ENCODE assay signal across 19 cellular contexts in the genomic region with DNA sequence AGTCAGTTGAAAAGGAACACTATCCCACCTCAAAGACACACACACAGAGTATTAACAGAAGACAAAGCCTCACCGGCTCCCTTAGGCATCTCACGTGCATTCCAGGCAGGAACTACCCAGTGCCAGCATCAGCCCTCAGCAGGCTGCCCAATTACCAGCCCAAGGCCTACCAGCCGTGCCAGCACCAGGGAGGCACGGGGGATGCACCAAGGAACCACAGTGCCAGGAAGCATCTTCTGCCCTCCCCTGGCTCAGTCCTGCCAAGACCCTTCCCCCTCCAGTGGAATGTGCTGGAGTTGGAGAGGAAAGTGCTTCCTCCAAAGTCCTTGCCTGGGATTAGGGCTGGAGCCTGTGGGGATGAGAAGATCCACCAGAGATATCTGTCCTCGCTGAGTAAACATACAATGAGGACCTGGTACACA. TPM values are rescaled to one million over a fixed set of nuclear protein-coding genes. Genes with fewer than 3 reads are reported as not detected.
DNase-seq lines count a peak whose midpoint lies in the region; FAIRE-seq and TF ChIP-seq lines count a peak whose summit lies in the region.
"Had no signal": no experiment of that assay in that cellular context is flagged by ENCODE, and none has a peak within 500 bp of the region (broad histone marks: within the 10 kb centered on the region; RNA-seq: fewer than 3 reads in every experiment).

No MANE protein-coding gene starts in this region.

- H2AFZ ChIP-seq in keratinocyte (ENCODE audit: control insufficient read depth, low read length): no peak overlapping the region

- H3K27ac Mint-ChIP-seq in HFFc6: peak overlapping the region; percentile 79
- H3K27ac Mint-ChIP-seq: activated T-helper 2 cell treated with anti-CD3 and anti-CD28 coated beads, Interferon-gamma antibody, Interleukin-2, Interleukin-4, amounts not matched to agents 10 μg/mL and 5 μg/mL and 100 μg/mL, durations not matched to agents 14 hours and 24 hours and 36 hours had no signal

- intact Hi-C loops in uterus (cut with DNase I; ENCODE audit: low total_unique reads): no loop called here

- no peaks in the 10 kb centered on the region for H3K9me1 ChIP-seq in keratinocyte (ENCODE audit: control insufficient read depth, extremely low read depth, insufficient read depth, low read length)

- TF ChIP-seq CTCF in 22Rv1 (IDR thresholded peaks at IDR 0.05) (no peak), HFFc6 (IDR thresholded peaks at IDR 0.05) (no peak), VCaP (conservative IDR thresholded peaks at IDR 0.05) (no peak), keratinocyte (optimal IDR thresholded peaks at IDR 0.05 in 1 of 3, IDR thresholded peaks at IDR 0.05 in 1 of 3, conservative IDR thresholded peaks at IDR 0.05 in 1 of 3; ENCODE audit: extremely low read depth in 1 of 3, insufficient read depth in 2 of 3, low read length in 3 of 3) (no peak), uterus (IDR thresholded peaks at IDR 0.05) (no peak)

- dilution Hi-C loops in keratinocyte (cut with MboI; ENCODE audit: extremely low pct_ligation_motif_present, low sequenced_read_pairs): no loop called here

- H3K4me3 ChIP-seq in keratinocyte (ENCODE audit: control insufficient read depth in 2 of 3, extremely low read depth in 1 of 3, insufficient read depth in 2 of 3, low read depth in 1 of 3, low read length in 3 of 3) (no peak overlapping the region), uterus (no peak overlapping the region)
- H3K4me3 ChIP-seq: ascending aorta, esophagus squamous epithelium, left ventricle myocardium inferior, thyroid gland had no signal

- no peaks in the 10 kb centered on the region for H3K36me3 ChIP-seq in keratinocyte (ENCODE audit: control insufficient read depth in 2 of 2, extremely low read depth in 1 of 2, insufficient read depth in 2 of 2, low read length in 2 of 2)
- no peaks in the 10 kb centered on the region for H3K36me3 ChIP-seq in uterus
- H3K36me3 ChIP-seq: ascending aorta, esophagus squamous epithelium, left ventricle myocardium inferior, thyroid gland had no signal

- H3K27ac ChIP-seq in 22Rv1 (peak overlapping the region; percentile 86), VCaP (peak overlapping the region; percentile 66), keratinocyte (ENCODE audit: control insufficient read depth, insufficient read depth, low read length) (peak overlapping the region; percentile 25), uterus (no peak overlapping the region)
- H3K27ac ChIP-seq: ascending aorta, esophagus squamous epithelium, left ventricle myocardium inferior, thyroid gland had no signal

- no peaks in the 10 kb centered on the region for H4K20me1 ChIP-seq in keratinocyte (ENCODE audit: control insufficient read depth, extremely low read depth, insufficient read depth, low read length)

- no peaks in the 10 kb centered on the region for H3K9me3 Mint-ChIP-seq in HFFc6
- H3K9me3 Mint-ChIP-seq: activated T-helper 2 cell treated with anti-CD3 and anti-CD28 coated beads, Interferon-gamma antibody, Interleukin-2, Interleukin-4, amounts not matched to agents 10 μg/mL and 5 μg/mL and 100 μg/mL, durations not matched to agents 14 hours and 24 hours and 36 hours had no signal

- H3K4me1 Mint-ChIP-seq in HFFc6 (ENCODE audit: low read depth): peaks cover 30% of the 10 kb centered on the region

- DNase-seq in HFFc6 (no peak), keratinocyte (ENCODE audit: low read depth, low spot score) (no peak), uterus (no peak), NCI-H2227 (lab: John Stamatoyannopoulos, UW; ENCODE audit: unreplicated experiment) (no peak), KG1 (lab: John Stamatoyannopoulos, UW) (no peak), T-helper 1 cell (no peak)
- DNase-seq: activated CD8-positive, alpha-beta memory T cell treated with anti-CD3 and anti-CD28 coated beads for 24 hours; Calu3; esophagus squamous epithelium; hypothalamus; left ventricle myocardium inferior; NCI-H1105 treated with DMSO at 0.1 percent for 48 hours; NCI-H345; stimulated activated CD4-positive, alpha-beta T cell treated with anti-CD3 and anti-CD28 coated beads, Interleukin-2, amount 100 ng/mL, for 48 hours; thyroid gland had no signal

- H3K27me3 Mint-ChIP-seq in HFFc6 (ENCODE audit: insufficient read depth): peaks cover 4% of the 10 kb centered on the region

- peak; percentile 9 for FAIRE-seq in keratinocyte (lab: Jason Lieb, UNC)

- H3K4me3 Mint-ChIP-seq in HFFc6: no peak overlapping the region

- H3K4me2 ChIP-seq in keratinocyte (ENCODE audit: control insufficient read depth, extremely low read depth, insufficient read depth, low read depth, low read length): peak overlapping the region; percentile 55

- H3K27me3 ChIP-seq in keratinocyte (ENCODE audit: control insufficient read depth, extremely low read depth, insufficient read depth, low read length) (no peaks in the 10 kb centered on the region), uterus (no peaks in the 10 kb centered on the region)
- H3K27me3 ChIP-seq: ascending aorta, esophagus squamous epithelium, thyroid gland had no signal

- no peaks in the 10 kb centered on the region for H3K79me2 ChIP-seq in keratinocyte (ENCODE audit: control insufficient read depth, insufficient read depth, low read length)

- H3K9me3 ChIP-seq in keratinocyte (ENCODE audit: control insufficient read depth, low read depth, low read length) (no peaks in the 10 kb centered on the region), uterus (no peaks in the 10 kb centered on the region)
- H3K9me3 ChIP-seq: ascending aorta, esophagus squamous epithelium, left ventricle myocardium inferior, thyroid gland had no signal

- H3K36me3 Mint-ChIP-seq in HFFc6 (ENCODE audit: low read depth): no peaks in the 10 kb centered on the region

- TF ChIP-seq POLR2A in uterus (IDR thresholded peaks at IDR 0.05): no peak

- H3K9ac ChIP-seq in keratinocyte (ENCODE audit: control insufficient read depth, extremely low read depth, insufficient read depth, low read length): peak overlapping the region; percentile 41

- H3K4me1 ChIP-seq in keratinocyte (ENCODE audit: control insufficient read depth, extremely low read depth, insufficient read depth, low read length) (peaks cover 55% of the 10 kb centered on the region), uterus (no peaks in the 10 kb centered on the region)
- H3K4me1 ChIP-seq: ascending aorta, left ventricle myocardium inferior, thyroid gland had no signal

RNA-seq across cellular contexts. Expression of gene KRT19, which starts 11.0 kb away (rescaled TPM):
- total RNA-seq in HFFc6 (2021; fragmentation: NEBNext Ultra II Directional; extraction: Animal tissue kit (Norgen Biotek cat#: 25700)): 100 to 1,000 TPM in 2 of 6 experiments, 10 to 100 TPM in 4; 45.7 to 244 (median 50.6) TPM
- 29.7 to 60.4 TPM (median 35.5 TPM) in 3 replicates for polyA plus RNA-seq in keratinocyte
- 8.6 TPM for polyA plus RNA-seq in keratinocyte (2011; ENCODE audit: low read depth)
- 22.7 and 31.3 TPM in 2 replicates for polyA plus RNA-seq in keratinocyte (2011; cell fraction: cytosol; rRNA removed)
- 39.4 and 46.1 TPM in 2 replicates for polyA plus RNA-seq in keratinocyte (2011; cell fraction: nucleus; rRNA removed)
- polyA plus RNA-seq in keratinocyte (2012; ENCODE audit: low replicate concordance): 4.1 and 67.7 TPM in 2 replicates
- polyA minus RNA-seq in keratinocyte: 27.5 to 67.0 TPM (median 34.9 TPM) in 3 replicates
- polyA minus RNA-seq in keratinocyte (2011; cell fraction: cytosol; rRNA and poly(A)+ RNA removed): 44.3 TPM
- polyA minus RNA-seq in keratinocyte (2011; cell fraction: nucleus; rRNA and poly(A)+ RNA removed): 14.4 and 24.6 TPM in 2 replicates
- 100 to 1,000 TPM in 2 of 4 donors, 10 to 100 TPM in 1, under 1 TPM in 1; 0.88 to 120 (median 77.2) TPM for total RNA-seq in uterus
- total RNA-seq: activated T-helper 2 cell treated with anti-CD3 and anti-CD28 coated beads, Interferon-gamma antibody, Interleukin-2, Interleukin-4, amounts not matched to agents 10 μg/mL and 5 μg/mL and 100 μg/mL, durations not matched to agents 14 hours and 24 hours and 36 hours had no signal

RNA-seq across cellular contexts. Expression of gene KRT15, which starts 20.4 kb away (rescaled TPM):
- total RNA-seq in HFFc6 (2021; fragmentation: NEBNext Ultra II Directional; extraction: Animal tissue kit (Norgen Biotek cat#: 25700)): 1 to 10 TPM; 5.0 to 8.6 (median 6.9) TPM
- 505 to 838 TPM (median 729 TPM) in 3 replicates for polyA plus RNA-seq in keratinocyte
- 432 TPM for polyA plus RNA-seq in keratinocyte (2011; ENCODE audit: low read depth)
- 289 and 341 TPM in 2 replicates for polyA plus RNA-seq in keratinocyte (2011; cell fraction: cytosol; rRNA removed)
- 596 and 717 TPM in 2 replicates for polyA plus RNA-seq in keratinocyte (2011; cell fraction: nucleus; rRNA removed)
- 349 and 756 TPM in 2 replicates for polyA plus RNA-seq in keratinocyte (2012; ENCODE audit: low replicate concordance)
- 290 to 313 TPM (median 304 TPM) in 3 replicates for polyA minus RNA-seq in keratinocyte
- 129 TPM for polyA minus RNA-seq in keratinocyte (2011; cell fraction: cytosol; rRNA and poly(A)+ RNA removed)
- 90.1 and 93.1 TPM in 2 replicates for polyA minus RNA-seq in keratinocyte (2011; cell fraction: nucleus; rRNA and poly(A)+ RNA removed)
- 10 to 100 TPM in 1 of 4 donors, 1 to 10 TPM in 1, under 1 TPM in 1, not detected in 1; 0.41 to 11.5 (median 1.6) TPM for total RNA-seq in uterus
- total RNA-seq: activated T-helper 2 cell treated with anti-CD3 and anti-CD28 coated beads, Interferon-gamma antibody, Interleukin-2, Interleukin-4, amounts not matched to agents 10 μg/mL and 5 μg/mL and 100 μg/mL, durations not matched to agents 14 hours and 24 hours and 36 hours; left ventricle myocardium inferior had no signal

RNA-seq across cellular contexts. Expression of gene KRT9, which starts 32.8 kb away (rescaled TPM):
- not detected for total RNA-seq in HFFc6 (2021; fragmentation: NEBNext Ultra II Directional; extraction: Animal tissue kit (Norgen Biotek cat#: 25700))
- 0.85 to 1.6 TPM (median 1.5 TPM) in 3 replicates for polyA plus RNA-seq in keratinocyte
- polyA plus RNA-seq in keratinocyte (2011; ENCODE audit: low read depth): 1.0 TPM
- 1.4 and 1.7 TPM in 2 replicates for polyA plus RNA-seq in keratinocyte (2011; cell fraction: cytosol; rRNA removed)
- polyA plus RNA-seq in keratinocyte (2011; cell fraction: nucleus; rRNA removed): 1.5 and 2.1 TPM in 2 replicates
- 1.6 TPM in 2 replicates for polyA plus RNA-seq in keratinocyte (2012; ENCODE audit: low replicate concordance)
- polyA minus RNA-seq in keratinocyte: 0.10 to 0.74 TPM (median 0.43 TPM) in 3 replicates
- not detected for polyA minus RNA-seq in keratinocyte (2011; cell fraction: cytosol; rRNA and poly(A)+ RNA removed)
- polyA minus RNA-seq in keratinocyte (2011; cell fraction: nucleus; rRNA and poly(A)+ RNA removed): 0.32 and 0.93 TPM in 2 replicates
- under 1 TPM in 1 of 4 donors, not detected in 3; 0.21 TPM for total RNA-seq in uterus
- total RNA-seq: activated T-helper 2 cell treated with anti-CD3 and anti-CD28 coated beads, Interferon-gamma antibody, Interleukin-2, Interleukin-4, amounts not matched to agents 10 μg/mL and 5 μg/mL and 100 μg/mL, durations not matched to agents 14 hours and 24 hours and 36 hours; ascending aorta; Calu3; left ventricle myocardium inferior; thyroid gland had no signal

RNA-seq across cellular contexts. Expression of gene KRT13, which starts 33.7 kb away (rescaled TPM):
- not detected for total RNA-seq in HFFc6 (2021; fragmentation: NEBNext Ultra II Directional; extraction: Animal tissue kit (Norgen Biotek cat#: 25700))
- 15.2 to 46.6 TPM (median 24.0 TPM) in 3 replicates for polyA plus RNA-seq in keratinocyte
- polyA plus RNA-seq in keratinocyte (2011; ENCODE audit: low read depth): 4.2 TPM
- 38.3 and 41.9 TPM in 2 replicates for polyA plus RNA-seq in keratinocyte (2011; cell fraction: cytosol; rRNA removed)
- 84.8 and 170 TPM in 2 replicates for polyA plus RNA-seq in keratinocyte (2011; cell fraction: nucleus; rRNA removed)
- polyA plus RNA-seq in keratinocyte (2012; ENCODE audit: low replicate concordance): 5.4 and 12.9 TPM in 2 replicates
- polyA minus RNA-seq in keratinocyte: 20.5 to 41.8 TPM (median 22.2 TPM) in 3 replicates
- 23.6 TPM for polyA minus RNA-seq in keratinocyte (2011; cell fraction: cytosol; rRNA and poly(A)+ RNA removed)
- 32.3 and 50.6 TPM in 2 replicates for polyA minus RNA-seq in keratinocyte (2011; cell fraction: nucleus; rRNA and poly(A)+ RNA removed)
- total RNA-seq in uterus: 1 to 10 TPM; 1.5 to 6.4 (median 3.0) TPM
- total RNA-seq: activated T-helper 2 cell treated with anti-CD3 and anti-CD28 coated beads, Interferon-gamma antibody, Interleukin-2, Interleukin-4, amounts not matched to agents 10 μg/mL and 5 μg/mL and 100 μg/mL, durations not matched to agents 14 hours and 24 hours and 36 hours; left ventricle myocardium inferior had no signal

RNA-seq across cellular contexts. Expression of gene KRT14, which starts 47.6 kb away (rescaled TPM):
- total RNA-seq in HFFc6 (2021; fragmentation: NEBNext Ultra II Directional; extraction: Animal tissue kit (Norgen Biotek cat#: 25700)): 1 to 10 TPM in 4 of 6 experiments, under 1 TPM in 2; 0.14 to 2.0 (median 1.5) TPM
- 26,041 to 32,523 TPM (median 29,603 TPM) in 3 replicates for polyA plus RNA-seq in keratinocyte
- 31,901 TPM for polyA plus RNA-seq in keratinocyte (2011; ENCODE audit: low read depth)
- polyA plus RNA-seq in keratinocyte (2011; cell fraction: cytosol; rRNA removed): 21,475 and 38,030 TPM in 2 replicates
- polyA plus RNA-seq in keratinocyte (2011; cell fraction: nucleus; rRNA removed): 27,919 and 28,945 TPM in 2 replicates
- polyA plus RNA-seq in keratinocyte (2012; ENCODE audit: low replicate concordance): 14,568 and 23,086 TPM in 2 replicates
- polyA minus RNA-seq in keratinocyte: 19,979 to 26,270 TPM (median 20,630 TPM) in 3 replicates
- 27,275 TPM for polyA minus RNA-seq in keratinocyte (2011; cell fraction: cytosol; rRNA and poly(A)+ RNA removed)
- 10,810 and 12,637 TPM in 2 replicates for polyA minus RNA-seq in keratinocyte (2011; cell fraction: nucleus; rRNA and poly(A)+ RNA removed)
- under 1 TPM in 2 of 4 donors, not detected in 2; 0.52 to 0.90 TPM for total RNA-seq in uterus
- total RNA-seq: activated T-helper 2 cell treated with anti-CD3 and anti-CD28 coated beads, Interferon-gamma antibody, Interleukin-2, Interleukin-4, amounts not matched to agents 10 μg/mL and 5 μg/mL and 100 μg/mL, durations not matched to agents 14 hours and 24 hours and 36 hours; left ventricle myocardium inferior had no signal

Comparison
In these comparisons a context has a peak if more than half of its experiments do, and no peak if none do; other contexts are left out.
1. H3K27ac ChIP-seq: peak in 22Rv1 (single experiment), VCaP (single experiment) and keratinocyte (single experiment); none in uterus (0 of 2).